10 cellular contexts compared by ENCODE assay signal in genomic region chr17:560379-560935, GRCh38.
DNase-seq lines count a peak whose midpoint lies in the region; ATAC-seq and TF ChIP-seq lines count a peak whose summit lies in the region.
"Had no signal": no experiment of that assay in that cellular context is flagged by ENCODE, and none has a peak within 500 bp of the region (broad histone marks: within the 10 kb centered on the region; RNA-seq: fewer than 3 reads in every experiment).

No MANE protein-coding gene starts in this region.

- no peak for TF ChIP-seq RAD21 in HCT116 (IDR thresholded peaks at IDR 0.05; ENCODE audit: low read depth)

- POLR2A ChIA-PET in HCT116 (lab: Charles Lee), result no interaction called here
- POLR2A ChIA-PET in HEK293T (lab: Yijun Ruan, JAX), result no interaction called here

- H3K4me1 ChIP-seq in HCT116 (ENCODE audit: control insufficient read depth in 1 of 2, insufficient read depth in 2 of 2, low read length in 2 of 2), result peaks cover 0 to 20% of the 10 kb centered on the region in 2 experiments; a peak in 1 of 4 replicates
- H3K4me1 ChIP-seq in gastrocnemius medialis, result peaks cover 14 to 22% of the 10 kb centered on the region in 2 donors

- no peaks in the 10 kb centered on the region for H3K27me3 Mint-ChIP-seq in activated naive CD8-positive, alpha-beta T cell treated with anti-CD3 and anti-CD28 coated beads for 36 hours

- H3K4me2 ChIP-seq in HCT116 (ENCODE audit: low read length), result peak overlapping the region; percentile 0; the same call in 1 of the 2 replicates

- peaks cover 7% of the 10 kb centered on the region for H3K36me3 Mint-ChIP-seq in activated naive CD8-positive, alpha-beta T cell treated with anti-CD3 and anti-CD28 coated beads for 36 hours

- H3K4me1 Mint-ChIP-seq in activated naive CD8-positive, alpha-beta T cell treated with anti-CD3 and anti-CD28 coated beads for 36 hours, result peaks cover 9% of the 10 kb centered on the region

- no peak overlapping the region for H2AFZ ChIP-seq in HCT116 (ENCODE audit: low read depth, low read length, poor library complexity, severe bottlenecking)

- no peak overlapping the region for H3K4me3 ChIP-seq in HCT116 (replicated peaks in 1 of 2; ENCODE audit: low read depth in 1 of 2, low read length in 2 of 2)
- H3K4me3 ChIP-seq in gastrocnemius medialis, result no peak overlapping the region

- no peaks in the 10 kb centered on the region for H3K9me3 Mint-ChIP-seq in activated naive CD8-positive, alpha-beta T cell treated with anti-CD3 and anti-CD28 coated beads for 36 hours

- DNase-seq in HCT116 (ENCODE audit: low read depth, low spot score) (no peak), Right ventricle myocardium superior (no peak), gastrocnemius medialis (no peak), dedifferentiated amniotic fluid mesenchymal stem cell (ENCODE audit: extremely low spot score) (no peak), NCI-H774 (lab: John Stamatoyannopoulos, UW) (no peak), HEK293T (ENCODE audit: extremely low spot score) (no peak)
- DNase-seq in activated naive CD8-positive, alpha-beta T cell treated with anti-CD3 and anti-CD28 coated beads for 36 hours, result no peak
- DNase-seq: activated naive CD4-positive, alpha-beta T cell treated with Interleukin-2 at 50 U/mL for 16 hours; DMS79 had no signal

- TF ChIP-seq POLR2A in HCT116 (IDR thresholded peaks at IDR 0.05; ENCODE audit: borderline replicate concordance, extremely low read depth, insufficient read depth, insufficient read length), result no peak
- no peak for TF ChIP-seq POLR2A in gastrocnemius medialis (IDR thresholded peaks at IDR 0.05)

- no peak overlapping the region for H3K9ac ChIP-seq in HCT116 (ENCODE audit: low read length)

- H3K9me3 ChIP-seq in HCT116 (ENCODE audit: control insufficient read depth in 1 of 2, insufficient read depth in 1 of 2, low read depth in 1 of 2, low read length in 2 of 2), result no peaks in the 10 kb centered on the region
- H3K9me3 ChIP-seq in gastrocnemius medialis, result no peaks in the 10 kb centered on the region

- no peaks in the 10 kb centered on the region for H4K20me1 ChIP-seq in HCT116 (ENCODE audit: insufficient read depth)

- TF ChIP-seq CTCF in HCT116 (IDR thresholded peaks at IDR 0.05 in 2 of 3, conservative IDR thresholded peaks at IDR 0.05 in 1 of 3; ENCODE audit: borderline replicate concordance in 1 of 3, insufficient read depth in 1 of 3, low read depth in 2 of 3, low read length in 2 of 3) (no peak), gastrocnemius medialis (IDR thresholded peaks at IDR 0.05 in 4 of 5, conservative IDR thresholded peaks at IDR 0.05 in 1 of 5) (no peak)

- ATAC-seq in HCT116 (no peak; the same call in 1 of the 2 replicates), Right ventricle myocardium superior (ENCODE audit: poor library complexity) (peak; percentile 55), gastrocnemius medialis (peak; percentile 35 to 65), GM19328 (IDR thresholded peaks at IDR 0.05; ENCODE audit: unreplicated experiment) (no peak)

- no TSS peak for BruUV-seq in HCT116 (replicated peaks; lab: Mats Ljungman, UMichigan)

- H3K4me3 Mint-ChIP-seq in activated naive CD8-positive, alpha-beta T cell treated with anti-CD3 and anti-CD28 coated beads for 36 hours, result no peak overlapping the region

- RAD21 ChIA-PET in HCT116 (lab: Charles Lee; ENCODE audit: low non-redundant PET in 1 of 2, low total read pairs in 2 of 2, uncharacterized antibody in 2 of 2, unreplicated experiment in 2 of 2), result no interaction called here

- no peaks in the 10 kb centered on the region for H3K79me2 ChIP-seq in HCT116 (ENCODE audit: insufficient read depth, low read length)

- H3K36me3 ChIP-seq in HCT116 (ENCODE audit: control insufficient read depth in 1 of 2, insufficient read depth in 2 of 2, low read length in 2 of 2) (peaks cover 6 to 8% of the 10 kb centered on the region in 2 experiments; a peak in 2 of 4 replicates), gastrocnemius medialis (peaks cover 0 to 11% of the 10 kb centered on the region in 2 donors)

- intact Hi-C loops in HCT116 (cut with micrococcal nuclease), result no loop called here
- intact Hi-C loops in Right ventricle myocardium superior (cut with DNase I), result no loop called here
- intact Hi-C loops in gastrocnemius medialis (cut with DNase I; ENCODE audit: low total_unique reads), result loop anchor here (5.0 kb wide), 1 partner anchor 42 kb away; no protein-coding TSS in a partner anchor

- H3K27me3 ChIP-seq in HCT116 (ENCODE audit: insufficient read depth, low read length), result no peaks in the 10 kb centered on the region
- H3K27me3 ChIP-seq in gastrocnemius medialis, result no peaks in the 10 kb centered on the region

- H3K27ac ChIP-seq in HCT116 (ENCODE audit: low read depth, low read length), result no peak overlapping the region
- peak overlapping the region; percentile 80 to 85 (median 84) for H3K27ac ChIP-seq in gastrocnemius medialis

- peak overlapping the region; percentile 69 for H3K27ac Mint-ChIP-seq in activated naive CD8-positive, alpha-beta T cell treated with anti-CD3 and anti-CD28 coated beads for 36 hours

- CTCF ChIA-PET in HCT116 (lab: Charles Lee), result no interaction called here
- CTCF ChIA-PET in HEK293T (lab: Yijun Ruan, JAX), result no interaction called here

- H3K9me2 ChIP-seq in HCT116 (ENCODE audit: insufficient read depth), result no peaks in the 10 kb centered on the region

- in situ Hi-C loops in gastrocnemius medialis (cut with MboI; ENCODE audit: low sequenced_read_pairs in 4 of 4), result no loop called here

TF ChIP-seq in HCT116, 20 proteins besides CTCF, POLR2A, EP300 and RAD21 (continues in another document):
- TF ChIP-seq SIN3A (IDR thresholded peaks at IDR 0.05; ENCODE audit: low read depth), result no peak
- TF ChIP-seq TCF7L2 (IDR thresholded peaks at IDR 0.05; ENCODE audit: borderline replicate concordance, extremely low read depth, insufficient read depth, insufficient read length), result no peak
- TF ChIP-seq ELF1 (IDR thresholded peaks at IDR 0.05; ENCODE audit: borderline replicate concordance, low read depth), result no peak
- no peak for TF ChIP-seq ZBTB33 (IDR thresholded peaks at IDR 0.05; ENCODE audit: extremely low read depth, insufficient replicate concordance, low read length)
- no peak for TF ChIP-seq ATF3 (IDR thresholded peaks at IDR 0.05)
- TF ChIP-seq MAX (IDR thresholded peaks at IDR 0.05), result no peak
- no peak for TF ChIP-seq FOSL1 (IDR thresholded peaks at IDR 0.05; ENCODE audit: low read depth)

TF ChIP-seq in HEK293T, 16 proteins besides CTCF, POLR2A, EP300 and RAD21:
- TF ChIP-seq FOXA1 (IDR thresholded peaks at IDR 0.05), result no peak
- no peak for TF ChIP-seq ELF4 (IDR thresholded peaks at IDR 0.05)
- TF ChIP-seq HDGF (IDR thresholded peaks at IDR 0.05; ENCODE audit: borderline replicate concordance), result no peak
- no peak for TF ChIP-seq BHLHE40 (IDR thresholded peaks at IDR 0.05; ENCODE audit: borderline replicate concordance)

Comparison
In these comparisons a context has a peak if more than half of its experiments do, and no peak if none do; other contexts are left out.
1. ATAC-seq: peak in Right ventricle myocardium superior (single experiment) and gastrocnemius medialis (2 of 2); none in HCT116 (single experiment) and GM19328 (single experiment).